Comparison of ENCODE assay signal across 20 cellular contexts in genomic region chr6:1031671-1032070, GRCh38.
A peak's percentile ranks its signal among the peaks of the same experiment; 100 is the strongest.
DNase-seq lines count a peak whose midpoint lies in the region; ATAC-seq, FAIRE-seq and TF ChIP-seq lines count a peak whose summit lies in the region.
"Had no signal": no experiment of that assay in that cellular context is flagged by ENCODE, and none has a peak within 500 bp of the region (broad histone marks: within the 10 kb centered on the region; RNA-seq: fewer than 3 reads in every experiment).

No MANE protein-coding gene starts in this region.

- no peak overlapping the region for H3K9ac ChIP-seq in HepG2 (ENCODE audit: insufficient read depth, low read depth, low read length)
- H3K9ac ChIP-seq: BLaER1 treated with 17β-estradiol and CSF1 and Interleukin-3, amounts not matched to agents 10 nM and 100 nM; GM23248 had no signal

- in situ Hi-C loops in HepG2 (cut with HindIII; ENCODE audit: extremely low pct_ligation_motif_present, low pct_unique_long_range_greater_than_20kb) (no loop called here), ACHN (cut with HindIII; ENCODE audit: low pct_ligation_motif_present, low pct_unique_long_range_greater_than_20kb, low sequenced_read_pairs) (no loop called here)

- H2AFZ ChIP-seq in HepG2 (ENCODE audit: low read length) = no peak overlapping the region
- H2AFZ ChIP-seq: GM23248 had no signal

- no peak overlapping the region for H3K4me2 ChIP-seq in HepG2 (ENCODE audit: low read depth, low read length)
- H3K4me2 ChIP-seq: BLaER1 treated with 17β-estradiol and CSF1 and Interleukin-3, amounts not matched to agents 10 nM and 100 nM had no signal

- DNase-seq in HepG2 (ENCODE audit: low spot score) (no peak), right lobe of liver (no peak), fibroblast of the conjunctiva (ENCODE audit: low read depth) (peak; percentile 18), NCI-H226 (no peak), amygdala (lab: John Stamatoyannopoulos, UW) (no peak), ACHN (no peak)
- DNase-seq: 8988T; Calu3; CD8-positive, alpha-beta T cell; DND-41; EL; GM23248; IMR-90 had no signal

- POLR2A ChIA-PET in HepG2 (lab: Yijun Ruan, JAX) = no interaction called here

- WGBS in HepG2 (ENCODE audit: low lambda C conversion rate) = 63% methylated on average over 2 of the region's 2 CpGs
- WGBS in right lobe of liver (ENCODE audit: insufficient coverage, low coverage, low lambda C conversion rate, missing lambda C conversion rate) = 53% methylated on average over 2 of the region's 2 CpGs

- no peak for TF ChIP-seq RAD21 in HepG2 (CRISPR knock-in tag; IDR thresholded peaks at IDR 0.05)

- H3K9me3 ChIP-seq in HepG2 (ENCODE audit: low read length) (no peaks in the 10 kb centered on the region), right lobe of liver (no peaks in the 10 kb centered on the region)
- H3K9me3 ChIP-seq: HAP-1 had no signal

- no peaks in the 10 kb centered on the region for H4K20me1 ChIP-seq in HepG2 (ENCODE audit: insufficient read depth, low read length)
- H4K20me1 ChIP-seq: BLaER1 treated with 17β-estradiol and CSF1 and Interleukin-3, amounts not matched to agents 10 nM and 100 nM had no signal

- H3K36me3 ChIP-seq in HepG2 (replicated peaks in 1 of 2; ENCODE audit: control insufficient read depth in 1 of 2, insufficient read depth in 2 of 2, low read length in 2 of 2) (no peaks in the 10 kb centered on the region), right lobe of liver (no peaks in the 10 kb centered on the region)
- H3K36me3 ChIP-seq: BLaER1 treated with 17β-estradiol and CSF1 and Interleukin-3, amounts not matched to agents 10 nM and 100 nM; HAP-1 had no signal

- no peak for TF ChIP-seq EP300 in HepG2 (IDR thresholded peaks at IDR 0.05; ENCODE audit: low read depth in 2 of 2, low read length in 2 of 2)
- TF ChIP-seq EP300 in HepG2 (CRISPR knock-in tag; IDR thresholded peaks at IDR 0.05; ENCODE audit: borderline replicate concordance) = no peak

- ATAC-seq in HepG2 = no peak
- no peak for ATAC-seq in right lobe of liver
- no peak for ATAC-seq in HG03280 (IDR thresholded peaks at IDR 0.05; ENCODE audit: unreplicated experiment)
- ATAC-seq: CD8-positive, alpha-beta T cell had no signal

- CTCF ChIA-PET in HepG2 (lab: Yijun Ruan, JAX; ENCODE audit: low intra/inter-chr PET ratio, low total read pairs) = no interaction called here

- no peaks in the 10 kb centered on the region for H3K27me3 ChIP-seq in HepG2 (ENCODE audit: control insufficient read depth in 1 of 2, insufficient read depth in 2 of 2, low read length in 2 of 2)
- H3K27me3 ChIP-seq in right lobe of liver = no peaks in the 10 kb centered on the region
- H3K27me3 ChIP-seq: BLaER1 treated with 17β-estradiol and CSF1 and Interleukin-3, amounts not matched to agents 10 nM and 100 nM had no signal

- H3K27ac ChIP-seq in HepG2 (ENCODE audit: extremely low read length, insufficient read depth, low read length) = no peak overlapping the region
- H3K27ac ChIP-seq in right lobe of liver = no peak overlapping the region
- H3K27ac ChIP-seq: BLaER1 treated with 17β-estradiol and CSF1 and Interleukin-3, amounts not matched to agents 10 nM and 100 nM; GM23248; HL-60 had no signal

- H3K4me1 ChIP-seq in HepG2 (ENCODE audit: insufficient read depth, low read length) = peaks cover 6% of the 10 kb centered on the region; the same call in 1 of the 2 replicates
- H3K4me1 ChIP-seq in right lobe of liver = no peaks in the 10 kb centered on the region
- H3K4me1 ChIP-seq: BLaER1 treated with 17β-estradiol and CSF1 and Interleukin-3, amounts not matched to agents 10 nM and 100 nM; HAP-1 had no signal

- FAIRE-seq in HepG2 (lab: Jason Lieb, UNC) (peak; percentile 47), endometrium (lab: Jason Lieb, UNC) (peak; percentile 29)
- FAIRE-seq: GM12891, GM19239 had no signal

- TF ChIP-seq POLR2A in HepG2 (IDR thresholded peaks at IDR 0.05; ENCODE audit: insufficient read depth in 1 of 2, low read depth in 2 of 2, low read length in 2 of 2) (no peak), right lobe of liver (IDR thresholded peaks at IDR 0.05) (no peak)

- no peaks in the 10 kb centered on the region for H3K79me2 ChIP-seq in HepG2 (ENCODE audit: insufficient read depth, low read length)

- BruUV-seq in HepG2 (replicated peaks; lab: Mats Ljungman, UMichigan) = no TSS peak

- H3K4me3 ChIP-seq in HepG2 (replicated peaks in 1 of 3; ENCODE audit: insufficient read depth in 1 of 3, low read depth in 2 of 3, low read length in 3 of 3) = no peak overlapping the region
- no peak overlapping the region for H3K4me3 ChIP-seq in right lobe of liver
- H3K4me3 ChIP-seq: BLaER1 treated with 17β-estradiol and CSF1 and Interleukin-3, amounts not matched to agents 10 nM and 100 nM; GM23248; HAP-1 had no signal

- no peak for TF ChIP-seq CTCF in HepG2 (CRISPR knock-in tag; IDR thresholded peaks at IDR 0.05)
- TF ChIP-seq CTCF in right lobe of liver (IDR thresholded peaks at IDR 0.05) = no peak

- intact Hi-C loops in HepG2 (cut with micrococcal nuclease; ENCODE audit: unreplicated experiment) (no loop called here), right lobe of liver (cut with DNase I) (no loop called here)

TF ChIP-seq in HepG2, 621 proteins besides CTCF, POLR2A, EP300 and RAD21:
- TF ChIP-seq DBP (CRISPR knock-in tag; IDR thresholded peaks at IDR 0.05; ENCODE audit: not compliant biosample characterization) = no peak
TF ChIP-seq in HepG2: peak in this region for 0.
